ENCODE assay signal across 2 cellular contexts in genomic region chr21:45428534-45428933, GRCh38.
TF ChIP-seq lines count a peak whose summit lies in the region.

No MANE protein-coding gene starts in this region.

TF ChIP-seq in IMR-90, 13 proteins besides CTCF, POLR2A, EP300 and RAD21:
- TF ChIP-seq RCOR1 (IDR thresholded peaks at IDR 0.05; ENCODE audit: insufficient replicate concordance, low read length) (no peak), NFE2L2 (IDR thresholded peaks at IDR 0.05; ENCODE audit: low read depth, low read length) (no peak), MAFK (IDR thresholded peaks at IDR 0.05; ENCODE audit: low read depth, low read length) (no peak), USF2 (IDR thresholded peaks at IDR 0.05; ENCODE audit: low read depth, low read length) (no peak), RFX5 (IDR thresholded peaks at IDR 0.05; ENCODE audit: low read depth, low read length) (no peak), FOS (IDR thresholded peaks at IDR 0.05; ENCODE audit: low read depth, low read length) (no peak), MXI1 (IDR thresholded peaks at IDR 0.05; ENCODE audit: borderline replicate concordance, low read depth, low read length) (no peak), CEBPB (IDR thresholded peaks at IDR 0.05; ENCODE audit: low read depth, low read length) (no peak), BHLHE40 (IDR thresholded peaks at IDR 0.05; ENCODE audit: low read depth, low read length) (no peak), SMC3 (IDR thresholded peaks at IDR 0.05; ENCODE audit: low read depth, low read length) (no peak), MAZ (IDR thresholded peaks at IDR 0.05; ENCODE audit: borderline replicate concordance, low read depth, low read length) (no peak), ELK1 (IDR thresholded peaks at IDR 0.05; ENCODE audit: borderline replicate concordance, low read depth, low read length) (no peak), CHD1 (IDR thresholded peaks at IDR 0.05; ENCODE audit: low read depth, low read length) (no peak)

TF ChIP-seq in endothelial cell of umbilical vein, 7 proteins besides CTCF, POLR2A, EP300 and RAD21:
- TF ChIP-seq EZH2 (IDR thresholded peaks at IDR 0.05; ENCODE audit: borderline replicate concordance, low read depth, low read length, severe bottlenecking) (no peak), FOS (IDR thresholded peaks at IDR 0.05; ENCODE audit: borderline replicate concordance, insufficient read depth, low read length) (no peak), POLR2AphosphoS5 (IDR thresholded peaks at IDR 0.05; ENCODE audit: insufficient read depth, low read depth, low read length) (no peak), MAX (IDR thresholded peaks at IDR 0.05; ENCODE audit: insufficient read depth, insufficient read length) (no peak), GATA2 (IDR thresholded peaks at IDR 0.05; ENCODE audit: insufficient read depth, insufficient read length, low read depth, low read length) (no peak), MYC (IDR thresholded peaks at IDR 0.05; ENCODE audit: low read depth, low read length) (no peak), JUN (IDR thresholded peaks at IDR 0.05; ENCODE audit: borderline replicate concordance, insufficient read depth, insufficient read length, low read depth) (no peak)
